1 cellular context compared by ENCODE assay signal in genomic region chr13:66700336-66700735, GRCh38.
TF ChIP-seq lines count a peak whose summit lies in the region.

No MANE protein-coding gene starts in this region.

TF ChIP-seq in IMR-90, 13 proteins besides CTCF, POLR2A, EP300 and RAD21 (continued from another document):
- no peak for TF ChIP-seq ELK1 (IDR thresholded peaks at IDR 0.05; ENCODE audit: borderline replicate concordance, low read depth, low read length)
